ENCODE assay signal across 27 cellular contexts in genomic region chr12:79378496-79378895, GRCh38.
DNase-seq lines count a peak whose midpoint lies in the region; ATAC-seq and TF ChIP-seq lines count a peak whose summit lies in the region.
"Had no signal": no experiment of that assay in that cellular context is flagged by ENCODE, and none has a peak within 500 bp of the region (broad histone marks: within the 10 kb centered on the region; RNA-seq: fewer than 3 reads in every experiment).

No MANE protein-coding gene starts in this region.

- H3K4me3 ChIP-seq in dorsolateral prefrontal cortex (no peak overlapping the region), osteoblast (ENCODE audit: insufficient read depth, low read length) (no peak overlapping the region)
- H3K4me3 ChIP-seq: breast epithelium, smooth muscle cell, testis had no signal

- H3K27me3 ChIP-seq in dorsolateral prefrontal cortex = no peaks in the 10 kb centered on the region
- no peaks in the 10 kb centered on the region for H3K27me3 ChIP-seq in osteoblast (ENCODE audit: insufficient read depth, low read length)
- H3K27me3 ChIP-seq: BE2C, breast epithelium, testis had no signal

- no peaks in the 10 kb centered on the region for H3K9me3 ChIP-seq in osteoblast (ENCODE audit: low read depth, low read length)
- H3K9me3 ChIP-seq: BE2C, breast epithelium, SK-N-SH, testis had no signal

- no peak overlapping the region for H3K4me2 ChIP-seq in osteoblast (ENCODE audit: insufficient read depth, low read length)
- H3K4me2 ChIP-seq: SK-N-SH, smooth muscle cell had no signal

- no peak for ATAC-seq in HG02981 (IDR thresholded peaks at IDR 0.05; ENCODE audit: unreplicated experiment)
- ATAC-seq: CD8-positive, alpha-beta T cell; HCT116; left colon; T-helper 17 cell had no signal

- H4K20me1 ChIP-seq in osteoblast (ENCODE audit: insufficient read depth, low read length) = no peaks in the 10 kb centered on the region

- no peaks in the 10 kb centered on the region for H3K36me3 ChIP-seq in osteoblast (ENCODE audit: insufficient read depth, low read length)
- H3K36me3 ChIP-seq: BE2C, breast epithelium had no signal

- H3K79me2 ChIP-seq in osteoblast (ENCODE audit: insufficient read depth, low read length) = no peaks in the 10 kb centered on the region
- H3K79me2 ChIP-seq: parathyroid adenoma had no signal

- TF ChIP-seq CTCF in dorsolateral prefrontal cortex (IDR thresholded peaks at IDR 0.05 in 54 of 56, conservative IDR thresholded peaks at IDR 0.05 in 2 of 56; ENCODE audit: low read depth in 1 of 56, partially characterized antibody in 56 of 56) (no peak), osteoblast (IDR thresholded peaks at IDR 0.05; ENCODE audit: extremely low read depth, low read depth, low read length) (no peak)

- peak overlapping the region; percentile 16 for H2AFZ ChIP-seq in osteoblast (ENCODE audit: low read length)
- H2AFZ ChIP-seq: parathyroid adenoma had no signal

- DNase-seq in EL (peak; percentile 10), LHCN-M2 (ENCODE audit: low read depth) (peak; percentile 36), dorsolateral prefrontal cortex (no peak), osteoblast (ENCODE audit: insufficient read length, low spot score, missing footprints) (no peak), NCI-H1436 treated with DMSO at 0.1 percent for 48 hours (lab: John Stamatoyannopoulos, UW) (no peak)
- DNase-seq in stimulated activated naive CD4-positive, alpha-beta T cell treated with Interleukin-2 at 50 U/mL for 16 hours (lab: John Stamatoyannopoulos, UW) = no peak
- DNase-seq: activated CD4-positive, alpha-beta T cell treated with anti-CD3 and anti-CD28 coated beads, Interleukin-2, amount 50 U/mL, for 48 hours; activated CD4-positive, CD25-positive, alpha-beta regulatory T cell treated with anti-CD3 and anti-CD28 coated beads, Interleukin-2, amount 50 U/mL, for 72 hours; activated T-cell treated with anti-CD3 and anti-CD28 coated beads, Interleukin-2, amount 50 U/mL, for 48 hours; BE2C; CD8-positive, alpha-beta T cell; DMS 273 treated with DMSO at 0.1 percent for 48 hours; immature natural killer cell; left colon; NCI-H1092; NCI-H187; NCI-H524 treated with DMSO at 0.1 percent for 48 hours; NK-92 treated with Interleukin-12 subunit alpha and Interleukin-12 subunit beta, amount 100 ng/mL, for 24 hours; SK-N-SH; stimulated activated CD4-positive, alpha-beta T cell treated with anti-CD3 and anti-CD28 coated beads, Interleukin-2, amount 100 ng/mL, for 24 hours; T-helper 17 cell; testis had no signal

- H3K4me1 ChIP-seq in osteoblast (ENCODE audit: insufficient read depth, low read length) = peaks cover 6% of the 10 kb centered on the region
- H3K4me1 ChIP-seq: breast epithelium, parathyroid adenoma, testis had no signal

- intact Hi-C loops in dorsolateral prefrontal cortex (cut with DNase I) = no loop called here

- peak overlapping the region in 37 of 59 donors; percentile 0 to 67 (median 33) for H3K27ac ChIP-seq in dorsolateral prefrontal cortex
- no peak overlapping the region for H3K27ac ChIP-seq in osteoblast (ENCODE audit: low read depth, low read length)
- H3K27ac ChIP-seq: breast epithelium, parathyroid adenoma, testis had no signal

Comparison
In these comparisons a context has a peak if more than half of its experiments do, and no peak if none do; other contexts are left out.
1. DNase-seq: peak in EL (single experiment) and LHCN-M2 (single experiment); none in dorsolateral prefrontal cortex (0 of 10), osteoblast (single experiment), NCI-H1436 treated with DMSO at 0.1 percent for 48 hours (single experiment) and stimulated activated naive CD4-positive, alpha-beta T cell treated with Interleukin-2 at 50 U/mL for 16 hours (single experiment).